Comparison of ENCODE assay signal across 8 cellular contexts in genomic region chr9:127976498-127976897, GRCh38. TPM values are rescaled to one million over a fixed set of nuclear protein-coding genes. Genes with fewer than 3 reads are reported as not detected.
DNase-seq lines count a peak whose midpoint lies in the region; ATAC-seq and TF ChIP-seq lines count a peak whose summit lies in the region.

No MANE protein-coding gene starts in this region.

- H3K27me3 Mint-ChIP-seq in Calu3 (ENCODE audit: unreplicated experiment): no peaks in the 10 kb centered on the region
- H3K27me3 Mint-ChIP-seq in activated naive CD8-positive, alpha-beta T cell treated with anti-CD3 and anti-CD28 coated beads, Interleukin-2, amount 10 ng/mL, durations not matched to agents 7 days and 5 days: no peaks in the 10 kb centered on the region
- no peaks in the 10 kb centered on the region for H3K27me3 Mint-ChIP-seq in naive thymus-derived CD8-positive, alpha-beta T cell

- no peaks in the 10 kb centered on the region for H3K9me3 Mint-ChIP-seq in Calu3 (ENCODE audit: low read depth, unreplicated experiment)
- H3K9me3 Mint-ChIP-seq in activated naive CD8-positive, alpha-beta T cell treated with anti-CD3 and anti-CD28 coated beads, Interleukin-2, amount 10 ng/mL, durations not matched to agents 7 days and 5 days: no peaks in the 10 kb centered on the region
- no peaks in the 10 kb centered on the region for H3K9me3 Mint-ChIP-seq in naive thymus-derived CD8-positive, alpha-beta T cell

- CTCF ChIA-PET in Calu3 (lab: Charles Lee): interaction anchor here (1.1 kb wide), 1 partner anchor 11 kb away, joined by 4 read pairs; no protein-coding TSS in a partner anchor

- H3K36me3 Mint-ChIP-seq in Calu3 (ENCODE audit: insufficient read depth, unreplicated experiment): peaks cover 64% of the 10 kb centered on the region
- peaks cover 49% of the 10 kb centered on the region for H3K36me3 Mint-ChIP-seq in activated naive CD8-positive, alpha-beta T cell treated with anti-CD3 and anti-CD28 coated beads, Interleukin-2, amount 10 ng/mL, durations not matched to agents 7 days and 5 days
- H3K36me3 Mint-ChIP-seq in naive thymus-derived CD8-positive, alpha-beta T cell: peaks cover 14 to 55% (median 27%) of the 10 kb centered on the region in 3 donors

- no peak for ATAC-seq in activated naive CD8-positive, alpha-beta T cell treated with anti-CD3 and anti-CD28 coated beads, Interleukin-2, amount 10 ng/mL, durations not matched to agents 7 days and 5 days (ENCODE audit: low read depth)
- peak; percentile 8 to 20 for ATAC-seq in naive thymus-derived CD8-positive, alpha-beta T cell
- ATAC-seq in GM21360 (IDR thresholded peaks at IDR 0.05; ENCODE audit: unreplicated experiment) (no peak), HG03175 (IDR thresholded peaks at IDR 0.05; ENCODE audit: unreplicated experiment) (no peak)

- POLR2A ChIA-PET in activated naive CD8-positive, alpha-beta T cell treated with anti-CD3 and anti-CD28 coated beads, Interleukin-2, amount 10 ng/mL, durations not matched to agents 7 days and 5 days (lab: Charles Lee): interaction anchor here (0.6 to 18.2 kb wide), 8 partner anchors 12 to 89 kb away, joined by 3 to 389 read pairs (median 3); partner anchors contain the start of gene DPM2
- POLR2A ChIA-PET in naive thymus-derived CD8-positive, alpha-beta T cell (lab: Charles Lee): interaction anchor here (0.7 to 67.4 kb wide), 6 partner anchors 4 to 141 kb away, joined by 3 to 2190 read pairs (median 637); partner anchors contain the start of genes DPM2 and EEIG1

- intact Hi-C loops in Calu3 (cut with micrococcal nuclease; ENCODE audit: unreplicated experiment): no loop called here

- H3K4me3 Mint-ChIP-seq in Calu3 (ENCODE audit: low read depth, unreplicated experiment): peak overlapping the region; percentile 87
- H3K4me3 Mint-ChIP-seq in activated naive CD8-positive, alpha-beta T cell treated with anti-CD3 and anti-CD28 coated beads, Interleukin-2, amount 10 ng/mL, durations not matched to agents 7 days and 5 days: peak overlapping the region; percentile 92
- H3K4me3 Mint-ChIP-seq in naive thymus-derived CD8-positive, alpha-beta T cell: peak overlapping the region; percentile 87 to 99 (median 94)

- H3K27ac Mint-ChIP-seq in Calu3 (ENCODE audit: unreplicated experiment): no peak overlapping the region
- peak overlapping the region; percentile 100 for H3K27ac Mint-ChIP-seq in activated naive CD8-positive, alpha-beta T cell treated with anti-CD3 and anti-CD28 coated beads, Interleukin-2, amount 10 ng/mL, durations not matched to agents 7 days and 5 days
- peak overlapping the region; percentile 92 to 100 (median 97) for H3K27ac Mint-ChIP-seq in naive thymus-derived CD8-positive, alpha-beta T cell

- H3K4me1 Mint-ChIP-seq in Calu3 (ENCODE audit: low read depth, unreplicated experiment): peaks cover 38% of the 10 kb centered on the region
- H3K4me1 Mint-ChIP-seq in activated naive CD8-positive, alpha-beta T cell treated with anti-CD3 and anti-CD28 coated beads, Interleukin-2, amount 10 ng/mL, durations not matched to agents 7 days and 5 days: peaks cover 50% of the 10 kb centered on the region
- peaks cover 28 to 74% (median 54%) of the 10 kb centered on the region in 4 donors for H3K4me1 Mint-ChIP-seq in naive thymus-derived CD8-positive, alpha-beta T cell

- BruUV-seq in Calu3 (replicated peaks; lab: Mats Ljungman, UMichigan): no TSS peak

- no peak for TF ChIP-seq CTCF in Calu3 (IDR thresholded peaks at IDR 0.05; ENCODE audit: unreplicated experiment)

- DNase-seq in Calu3 (no peak), NCI-H2029 treated with DMSO at 0.1 percent for 48 hours (lab: John Stamatoyannopoulos, UW) (peak; percentile 87), AG08395 (ENCODE audit: low spot score) (no peak), germinal center (ENCODE audit: low spot score) (no peak)
- peak; percentile 42 for DNase-seq in activated naive CD8-positive, alpha-beta T cell treated with anti-CD3 and anti-CD28 coated beads, Interleukin-2, amount 10 ng/mL, durations not matched to agents 7 days and 5 days
- peak in 3 of 10 donors; percentile 54 to 61 (median 57) for DNase-seq in naive thymus-derived CD8-positive, alpha-beta T cell

RNA-seq across cellular contexts. Expression of gene EEIG1, which starts 4.3 kb away (rescaled TPM):
- 80.7 and 84.6 TPM in 2 replicates for total RNA-seq in Calu3 (2022)
- 100 to 1,000 TPM; 329 to 366 TPM for total RNA-seq in activated naive CD8-positive, alpha-beta T cell treated with anti-CD3 and anti-CD28 coated beads, Interleukin-2, amount 10 ng/mL, durations not matched to agents 7 days and 5 days
- total RNA-seq in naive thymus-derived CD8-positive, alpha-beta T cell: 100 to 1,000 TPM; 564 to 631 TPM
- polyA plus RNA-seq in naive thymus-derived CD8-positive, alpha-beta T cell: 100 to 1,000 TPM; 134 to 318 (median 149) TPM

RNA-seq across cellular contexts. Expression of gene DPM2, which starts 38.8 kb away (rescaled TPM):
- 31.5 and 39.9 TPM in 2 replicates for total RNA-seq in Calu3 (2022)
- 10 to 100 TPM; 49.2 to 54.2 TPM for total RNA-seq in activated naive CD8-positive, alpha-beta T cell treated with anti-CD3 and anti-CD28 coated beads, Interleukin-2, amount 10 ng/mL, durations not matched to agents 7 days and 5 days
- total RNA-seq in naive thymus-derived CD8-positive, alpha-beta T cell: 10 to 100 TPM; 71.1 to 74.6 TPM
- polyA plus RNA-seq in naive thymus-derived CD8-positive, alpha-beta T cell: 10 to 100 TPM; 28.5 to 34.7 (median 34.2) TPM

RNA-seq across cellular contexts. Expression of gene PIP5KL1, which starts 45.9 kb away (rescaled TPM):
- total RNA-seq in Calu3 (2022): 0.17 and 1.1 TPM in 2 replicates
- total RNA-seq in activated naive CD8-positive, alpha-beta T cell treated with anti-CD3 and anti-CD28 coated beads, Interleukin-2, amount 10 ng/mL, durations not matched to agents 7 days and 5 days: 1 to 10 TPM; 1.5 to 1.9 TPM
- 1 to 10 TPM; 1.8 to 2.0 TPM for total RNA-seq in naive thymus-derived CD8-positive, alpha-beta T cell
- under 1 TPM in 2 of 3 donors, not detected in 1; 0.28 to 0.46 TPM for polyA plus RNA-seq in naive thymus-derived CD8-positive, alpha-beta T cell

RNA-seq across cellular contexts. Expression of gene ST6GALNAC4, which starts 59.7 kb away (rescaled TPM):
- 11.8 and 12.8 TPM in 2 replicates for total RNA-seq in Calu3 (2022)
- total RNA-seq in activated naive CD8-positive, alpha-beta T cell treated with anti-CD3 and anti-CD28 coated beads, Interleukin-2, amount 10 ng/mL, durations not matched to agents 7 days and 5 days: 10 to 100 TPM; 51.1 to 59.5 TPM
- 10 to 100 TPM; 47.0 to 47.5 TPM for total RNA-seq in naive thymus-derived CD8-positive, alpha-beta T cell
- polyA plus RNA-seq in naive thymus-derived CD8-positive, alpha-beta T cell: 10 to 100 TPM; 19.8 to 34.4 (median 22.1) TPM

Comparison
In these comparisons a context has a peak if more than half of its experiments do, and no peak if none do; other contexts are left out.
1. DNase-seq: peak in NCI-H2029 treated with DMSO at 0.1 percent for 48 hours (single experiment) and activated naive CD8-positive, alpha-beta T cell treated with anti-CD3 and anti-CD28 coated beads, Interleukin-2, amount 10 ng/mL, durations not matched to agents 7 days and 5 days (single experiment); none in Calu3 (single experiment), AG08395 (single experiment) and germinal center (single experiment).
2. ATAC-seq: peak in naive thymus-derived CD8-positive, alpha-beta T cell (2 of 2); none in activated naive CD8-positive, alpha-beta T cell treated with anti-CD3 and anti-CD28 coated beads, Interleukin-2, amount 10 ng/mL, durations not matched to agents 7 days and 5 days (single experiment), GM21360 (single experiment) and HG03175 (single experiment).
3. Peak in every context shown above with its lines, with median percentiles within 50 percentile points of each other: H3K4me3 Mint-ChIP-seq.